1 cellular context compared by ENCODE assay signal in the genomic region with DNA sequence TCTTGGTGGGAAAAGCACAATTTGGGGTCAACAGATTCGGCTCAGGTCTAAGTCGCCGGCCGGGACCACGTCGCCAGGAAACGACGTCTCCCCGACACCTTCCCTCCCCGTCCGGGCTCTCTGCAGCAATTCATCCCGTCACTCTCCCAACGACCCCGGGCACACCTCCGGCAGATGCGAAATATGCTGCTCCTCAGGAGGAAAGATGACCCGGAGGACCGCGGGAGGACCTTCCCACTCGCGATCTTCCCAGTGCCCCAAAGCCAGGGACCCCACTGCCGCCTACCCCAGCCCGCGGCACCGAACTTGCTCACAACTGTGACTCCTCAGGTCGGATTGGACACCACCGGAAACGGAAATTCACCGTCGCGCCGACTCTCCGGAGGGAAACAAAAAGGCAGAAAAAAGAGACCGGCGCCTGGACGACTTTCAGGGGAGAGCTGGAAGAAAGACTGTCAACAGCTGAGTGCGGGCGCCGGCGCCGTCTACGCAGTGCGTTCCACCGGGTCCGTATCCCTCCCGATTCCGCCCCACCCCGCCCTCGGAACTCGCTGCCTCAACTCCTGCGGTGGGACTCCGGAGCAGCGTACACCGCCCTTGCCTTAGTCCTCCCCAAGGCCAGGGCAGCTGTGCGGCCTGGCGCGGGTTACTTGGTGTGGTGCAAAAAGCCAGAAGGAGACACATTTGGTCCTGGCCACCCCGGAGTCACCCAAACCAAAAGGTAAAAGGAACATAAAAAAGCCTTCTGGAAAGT.
A peak's percentile ranks its signal among the peaks of the same experiment; 100 is the strongest.
TF ChIP-seq lines count a peak whose summit lies in the region.

No MANE protein-coding gene starts in this region.

TF ChIP-seq in Ishikawa, 13 proteins besides CTCF, POLR2A, EP300 and RAD21 (continued from another document):
- TF ChIP-seq MAX (IDR thresholded peaks at IDR 0.05) = peak; percentile 90
